In genomic region chr5:87390075-87390474, GRCh38 we compare ENCODE assay signal across 19 cellular contexts. TPM values are rescaled to one million over a fixed set of nuclear protein-coding genes. Genes with fewer than 3 reads are reported as not detected.
A peak's percentile ranks its signal among the peaks of the same experiment; 100 is the strongest.
DNase-seq lines count a peak whose midpoint lies in the region; ATAC-seq, FAIRE-seq and TF ChIP-seq lines count a peak whose summit lies in the region.
"Had no signal": no experiment of that assay in that cellular context is flagged by ENCODE, and none has a peak within 500 bp of the region (broad histone marks: within the 10 kb centered on the region; RNA-seq: fewer than 3 reads in every experiment).

No MANE protein-coding gene starts in this region.

- no peak for DNase-seq in activated naive CD4-positive, alpha-beta T cell treated with anti-CD3 and anti-CD28 coated beads, Interleukin-2, amount 50 U/mL, for 72 hours (ENCODE audit: low spot score in 2 of 2)
- DNase-seq in activated naive CD4-positive, alpha-beta T cell (lab: John Stamatoyannopoulos, UW): no peak
- no peak for DNase-seq in chondrocyte (ENCODE audit: low spot score)
- DNase-seq in sciatic nerve (ENCODE audit: low spot score): no peak
- no peak for DNase-seq in GM12892 (ENCODE audit: insufficient read length)
- DNase-seq: adrenal gland; dermis blood vessel endothelial cell; mucosa of descending colon; NCI-H1092 treated with DMSO at 0.1 percent for 48 hours; NCI-H446; Peyer's patch; psoas muscle; stimulated activated CD4-positive, alpha-beta T cell treated with anti-CD3 and anti-CD28 coated beads, Interleukin-2, amount 100 ng/mL, for 24 hours had no signal

- no peaks in the 10 kb centered on the region for H3K27me3 ChIP-seq in subcutaneous abdominal adipose tissue (ENCODE audit: control insufficient read depth in 5 of 5, insufficient read depth in 4 of 5, low read length in 5 of 5)
- H3K27me3 ChIP-seq: adrenal gland, Peyer's patch, vagina had no signal

- peak in 1 of 2 donors; percentile 31 for ATAC-seq in activated naive CD4-positive, alpha-beta T cell treated with anti-CD3 and anti-CD28 coated beads, Interleukin-2, amount 50 U/mL, for 72 hours
- peak; percentile 52 for ATAC-seq in HG03439 (IDR thresholded peaks at IDR 0.05; ENCODE audit: unreplicated experiment)
- no peak for ATAC-seq in sciatic nerve
- no peak for ATAC-seq in HG02623 (IDR thresholded peaks at IDR 0.05; ENCODE audit: unreplicated experiment)
- ATAC-seq: mucosa of descending colon, psoas muscle had no signal

- H3K36me3 ChIP-seq in subcutaneous abdominal adipose tissue (ENCODE audit: control insufficient read depth in 5 of 5, insufficient read depth in 5 of 5, low read length in 5 of 5): peaks cover 38 to 76% (median 60%) of the 10 kb centered on the region in 5 donors

- H3K27ac Mint-ChIP-seq in activated naive CD4-positive, alpha-beta T cell treated with anti-CD3 and anti-CD28 coated beads, Interleukin-2, amount 50 U/mL, for 72 hours: peak overlapping the region; percentile 17 to 70
- H3K27ac Mint-ChIP-seq in chondrocyte (ENCODE audit: unreplicated experiment): peak overlapping the region; percentile 52
- H3K27ac Mint-ChIP-seq: T-helper 1 cell treated with Interleukin-12 subunit alpha and Interleukin-12 subunit beta and Interleukin-4 antibody, amounts not matched to agents 30 μg/mL and 1 μg/mL, for 36 hours had no signal

- H3K4me3 Mint-ChIP-seq in chondrocyte (ENCODE audit: unreplicated experiment): no peak overlapping the region
- H3K4me3 Mint-ChIP-seq: T-helper 1 cell treated with Interleukin-12 subunit alpha and Interleukin-12 subunit beta and Interleukin-4 antibody, amounts not matched to agents 30 μg/mL and 1 μg/mL, for 36 hours had no signal

- no peak overlapping the region for H3K9ac ChIP-seq in subcutaneous abdominal adipose tissue (ENCODE audit: low read length in 5 of 5)

- H3K4me1 ChIP-seq in subcutaneous abdominal adipose tissue (ENCODE audit: control insufficient read depth in 5 of 5, insufficient read depth in 5 of 5, low read length in 5 of 5): peaks cover 0 to 51% (median 29%) of the 10 kb centered on the region in 5 donors
- H3K4me1 ChIP-seq: Peyer's patch, psoas muscle, vagina had no signal

- no peak for TF ChIP-seq POLR2A in GM12892 (IDR thresholded peaks at IDR 0.05; ENCODE audit: low read depth, low read length)

- intact Hi-C loops in sciatic nerve (cut with DNase I): no loop called here

- peaks cover 8 to 34% of the 10 kb centered on the region in 2 donors for H3K36me3 Mint-ChIP-seq in activated naive CD4-positive, alpha-beta T cell treated with anti-CD3 and anti-CD28 coated beads, Interleukin-2, amount 50 U/mL, for 72 hours
- H3K36me3 Mint-ChIP-seq in chondrocyte (ENCODE audit: low read depth): peaks cover 30% of the 10 kb centered on the region

- no peaks in the 10 kb centered on the region for H3K9me3 ChIP-seq in subcutaneous abdominal adipose tissue (ENCODE audit: control insufficient read depth in 5 of 5, low read length in 5 of 5)
- H3K9me3 ChIP-seq: adrenal gland, mucosa of descending colon, Peyer's patch, psoas muscle, vagina had no signal

- H3K27me3 Mint-ChIP-seq in chondrocyte (ENCODE audit: low read depth): no peaks in the 10 kb centered on the region

- no peak overlapping the region for H3K4me3 ChIP-seq in subcutaneous abdominal adipose tissue (ENCODE audit: low read depth in 1 of 5, low read length in 5 of 5)
- H3K4me3 ChIP-seq: adrenal gland, mucosa of descending colon, Peyer's patch, psoas muscle, vagina had no signal

- TF ChIP-seq CTCF in chondrocyte (IDR thresholded peaks at IDR 0.05): no peak

- peak overlapping the region; percentile 48 for H3K27ac ChIP-seq in subcutaneous abdominal adipose tissue (ENCODE audit: low read depth, low read length)
- H3K27ac ChIP-seq: Peyer's patch, psoas muscle, vagina had no signal

- FAIRE-seq in GM12892 (lab: Jason Lieb, UNC): no peak
- FAIRE-seq: HTR-8/SVneo had no signal

- peaks cover 64% of the 10 kb centered on the region for H3K4me1 Mint-ChIP-seq in chondrocyte (ENCODE audit: low read depth)

- H3K9me3 Mint-ChIP-seq in activated naive CD4-positive, alpha-beta T cell treated with anti-CD3 and anti-CD28 coated beads, Interleukin-2, amount 50 U/mL, for 72 hours: no peaks in the 10 kb centered on the region
- no peaks in the 10 kb centered on the region for H3K9me3 Mint-ChIP-seq in chondrocyte (ENCODE audit: low read depth)
- H3K9me3 Mint-ChIP-seq: T-helper 1 cell treated with Interleukin-12 subunit alpha and Interleukin-12 subunit beta and Interleukin-4 antibody, amounts not matched to agents 30 μg/mL and 1 μg/mL, for 36 hours had no signal

RNA-seq across cellular contexts. Expression of gene CCNH, which starts 22.7 kb away (rescaled TPM):
- total RNA-seq in activated naive CD4-positive, alpha-beta T cell treated with anti-CD3 and anti-CD28 coated beads, Interleukin-2, amount 50 U/mL, for 72 hours: 100 to 1,000 TPM in 1 of 2 donors, 10 to 100 TPM in 1; 60.5 to 108 TPM
- 23.1 to 30.3 TPM (median 25.3 TPM) in 3 replicates for total RNA-seq in chondrocyte
- total RNA-seq in sciatic nerve: 86.4 TPM
- polyA plus RNA-seq in GM12892 (2012; ENCODE audit: missing spikeins): 53.0 TPM
